17 cellular contexts compared by ENCODE assay signal in genomic region chr7:35386816-35387429, GRCh38.
DNase-seq lines count a peak whose midpoint lies in the region; ATAC-seq, FAIRE-seq and TF ChIP-seq lines count a peak whose summit lies in the region.
"Had no signal": no experiment of that assay in that cellular context is flagged by ENCODE, and none has a peak within 500 bp of the region (broad histone marks: within the 10 kb centered on the region; RNA-seq: fewer than 3 reads in every experiment).

No MANE protein-coding gene starts in this region.

- H3K36me3 ChIP-seq in left ventricle myocardium inferior: no peaks in the 10 kb centered on the region
- no peaks in the 10 kb centered on the region for H3K36me3 ChIP-seq in hepatocyte (replicated peaks; ENCODE audit: insufficient read depth, low read depth)
- H3K36me3 ChIP-seq in prostate gland: no peaks in the 10 kb centered on the region

- H3K4me3 ChIP-seq in left ventricle myocardium inferior (peak overlapping the region; percentile 19), hepatocyte (no peak overlapping the region), prostate gland (no peak overlapping the region)
- H3K4me3 ChIP-seq: A549 had no signal

- TF ChIP-seq CTCF in left ventricle myocardium inferior (IDR thresholded peaks at IDR 0.05; ENCODE audit: borderline replicate concordance) (no peak), hepatocyte (IDR thresholded peaks at IDR 0.05; ENCODE audit: poor library complexity) (no peak), prostate gland (IDR thresholded peaks at IDR 0.05) (no peak)

- peak overlapping the region; percentile 77 for H3K27ac ChIP-seq in left ventricle myocardium inferior (replicated peaks)
- H3K27ac ChIP-seq in hepatocyte: no peak overlapping the region
- H3K27ac ChIP-seq in prostate gland: no peak overlapping the region
- H3K27ac ChIP-seq: 22Rv1, A549, C4-2B had no signal

- TF ChIP-seq POLR2A in prostate gland (IDR thresholded peaks at IDR 0.05): no peak

- intact Hi-C loops in Right ventricle myocardium inferior (cut with DNase I): no loop called here
- intact Hi-C loops in cardiac septum (cut with DNase I): no loop called here
- intact Hi-C loops in left ventricle myocardium inferior (cut with micrococcal nuclease): no loop called here
- intact Hi-C loops in prostate gland (cut with DNase I): no loop called here

- H3K4me2 ChIP-seq in hepatocyte: peak overlapping the region; percentile 10
- H3K4me2 ChIP-seq: A549 had no signal

- in situ Hi-C loops in G401 (cut with HindIII; ENCODE audit: low sequenced_read_pairs): no loop called here

- H3K27me3 ChIP-seq in left ventricle myocardium inferior (ENCODE audit: low read depth): no peaks in the 10 kb centered on the region
- no peaks in the 10 kb centered on the region for H3K27me3 ChIP-seq in hepatocyte
- H3K27me3 ChIP-seq in prostate gland (replicated peaks; ENCODE audit: insufficient read depth): no peaks in the 10 kb centered on the region

- no peak overlapping the region for H2AFZ ChIP-seq in hepatocyte

- H3K4me1 ChIP-seq in left ventricle myocardium inferior (peaks cover 8% of the 10 kb centered on the region), hepatocyte (ENCODE audit: insufficient read depth) (no peaks in the 10 kb centered on the region), prostate gland (replicated peaks) (no peaks in the 10 kb centered on the region)
- H3K4me1 ChIP-seq: A549 had no signal

- FAIRE-seq in urothelium cell line (lab: Jason Lieb, UNC): peak; percentile 27
- FAIRE-seq: A549 had no signal

- H3K9me3 ChIP-seq in left ventricle myocardium inferior (replicated peaks): no peaks in the 10 kb centered on the region
- H3K9me3 ChIP-seq in hepatocyte (ENCODE audit: low read depth): no peaks in the 10 kb centered on the region
- H3K9me3 ChIP-seq in prostate gland: no peaks in the 10 kb centered on the region
- H3K9me3 ChIP-seq: A549 had no signal

- WGBS in hepatocyte (ENCODE audit: low lambda C conversion rate, missing lambda C conversion rate): 63% methylated on average over 10 of the region's 10 CpGs
- WGBS in prostate gland: 71% methylated on average over 10 of the region's 10 CpGs

- ATAC-seq in Right ventricle myocardium inferior: peak; percentile 49
- ATAC-seq in GM21786 (IDR thresholded peaks at IDR 0.05; ENCODE audit: unreplicated experiment): no peak
- ATAC-seq: A549 had no signal

- H3K9me2 ChIP-seq in hepatocyte (replicated peaks; ENCODE audit: insufficient read depth): no peaks in the 10 kb centered on the region

- no peak for DNase-seq in Right ventricle myocardium inferior (ENCODE audit: missing footprints)
- DNase-seq in cardiac septum (ENCODE audit: low spot score): no peak
- peak; percentile 33 for DNase-seq in left ventricle myocardium inferior
- peak; percentile 25 for DNase-seq in hepatocyte (ENCODE audit: low spot score)
- DNase-seq in urothelium cell line (ENCODE audit: low spot score): no peak
- no peak for DNase-seq in G401 (ENCODE audit: low spot score)
- DNase-seq in prostate gland (ENCODE audit: low spot score): no peak
- DNase-seq: AML-193; CD4-positive, alpha-beta memory T cell; DMS153; DMS79; GF-D8; HCEC 1CT had no signal

- H3K79me2 ChIP-seq in hepatocyte: no peaks in the 10 kb centered on the region

- H4K20me1 ChIP-seq in hepatocyte (ENCODE audit: insufficient read depth, poor library complexity, severe bottlenecking): no peaks in the 10 kb centered on the region

Comparison
In these comparisons a context has a peak if more than half of its experiments do, and no peak if none do; other contexts are left out.
1. DNase-seq: peak in left ventricle myocardium inferior (single experiment) and hepatocyte (single experiment); none in Right ventricle myocardium inferior (single experiment), cardiac septum (single experiment), urothelium cell line (single experiment), G401 (single experiment) and prostate gland (single experiment).